ENCODE assay signal across 1 cellular context in genomic region chr1:151875419-151876097, GRCh38.
A peak's percentile ranks its signal among the peaks of the same experiment; 100 is the strongest.
TF ChIP-seq lines count a peak whose summit lies in the region.

No MANE protein-coding gene starts in this region.

TF ChIP-seq in IMR-90, 13 proteins besides CTCF, POLR2A, EP300 and RAD21:
- TF ChIP-seq RFX5 (IDR thresholded peaks at IDR 0.05; ENCODE audit: low read depth, low read length) (no peak), MAFK (IDR thresholded peaks at IDR 0.05; ENCODE audit: low read depth, low read length) (0 out of 2 replicates have a peak, but pooled peaks have one; percentile 10)
TF ChIP-seq in IMR-90: peak in this region for 1.
